In genomic region chr20:61454053-61454452, GRCh38 we compare ENCODE assay signal across 1 cellular context.
TF ChIP-seq lines count a peak whose summit lies in the region.

No MANE protein-coding gene starts in this region.

TF ChIP-seq in HepG2, 621 proteins besides CTCF, POLR2A, EP300 and RAD21 (continued from another document):
- TF ChIP-seq ELK4 (CRISPR knock-in tag; IDR thresholded peaks at IDR 0.05; ENCODE audit: borderline replicate concordance): no peak
- no peak for TF ChIP-seq KMT2B (CRISPR knock-in tag; IDR thresholded peaks at IDR 0.05)
- TF ChIP-seq NR2C2 (CRISPR knock-in tag; IDR thresholded peaks at IDR 0.05; ENCODE audit: borderline replicate concordance): no peak
- TF ChIP-seq ZNF576 (CRISPR knock-in tag; IDR thresholded peaks at IDR 0.05): no peak
- no peak for TF ChIP-seq NR1H2 (CRISPR knock-in tag; IDR thresholded peaks at IDR 0.05; ENCODE audit: borderline replicate concordance, low read depth)
